Comparison of ENCODE assay signal across 8 cellular contexts in the genomic region with DNA sequence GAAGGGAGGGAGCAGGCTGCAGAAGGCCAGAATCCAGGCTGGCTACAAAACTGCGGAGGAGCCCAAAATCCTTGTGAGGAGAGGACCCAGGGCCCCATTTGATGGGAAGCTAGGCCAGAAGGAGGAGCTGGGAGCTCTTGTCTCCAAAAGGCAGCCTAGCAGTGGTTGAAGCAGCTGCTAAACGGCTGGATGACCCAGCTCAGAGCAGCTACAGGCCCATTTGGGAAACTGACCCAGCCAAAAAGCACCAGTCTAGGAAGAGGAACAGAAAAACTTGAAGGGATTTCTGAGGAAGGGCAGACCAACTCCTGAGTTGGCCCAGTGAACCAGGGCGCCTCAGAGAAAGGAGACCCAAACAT. TPM values are rescaled to one million over a fixed set of nuclear protein-coding genes. Genes with fewer than 3 reads are reported as not detected.
DNase-seq lines count a peak whose midpoint lies in the region; ATAC-seq, FAIRE-seq and TF ChIP-seq lines count a peak whose summit lies in the region.

No MANE protein-coding gene starts in this region.

- H3K4me3 ChIP-seq in gastrocnemius medialis: peak overlapping the region in 1 of 4 donors; percentile 74
- H3K4me3 ChIP-seq in aorta (ENCODE audit: low read length in 2 of 2): no peak overlapping the region

- no peaks in the 10 kb centered on the region for H3K9me3 ChIP-seq in T-helper 17 cell (ENCODE audit: control insufficient read depth, low read length, poor library complexity, severe bottlenecking)
- H3K9me3 ChIP-seq in gastrocnemius medialis: no peaks in the 10 kb centered on the region
- no peaks in the 10 kb centered on the region for H3K9me3 ChIP-seq in aorta (ENCODE audit: control insufficient read depth, low read length)

- peak overlapping the region; percentile 100 for H3K27ac Mint-ChIP-seq in T-helper 17 cell

- intact Hi-C loops in gastrocnemius medialis (cut with DNase I; ENCODE audit: low total_unique reads): loop anchor here (2.0 to 5.0 kb wide), 2 partner anchors 126 to 195 kb away; a partner anchor contains a TSS
- intact Hi-C loops in aorta (cut with DNase I): loop anchor here in 1 of 2 donors (5.0 kb wide), 1 partner anchor 70 kb away; no protein-coding TSS in a partner anchor

- H3K27ac ChIP-seq in gastrocnemius medialis (peak overlapping the region; percentile 87 to 92 (median 90)), aorta (ENCODE audit: low read depth in 1 of 2, low read length in 2 of 2) (peak overlapping the region in 1 of 2 donors; percentile 85)

- ATAC-seq in T-helper 17 cell (no peak), gastrocnemius medialis (peak in 1 of 2 donors; percentile 8), HG03175 (IDR thresholded peaks at IDR 0.05; ENCODE audit: unreplicated experiment) (no peak), aorta (ENCODE audit: low FRiP score) (no peak)

- TF ChIP-seq CTCF in GM20000 (IDR thresholded peaks at IDR 0.05; ENCODE audit: extremely low read depth, missing control alignments) (no peak), gastrocnemius medialis (IDR thresholded peaks at IDR 0.05 in 4 of 5, conservative IDR thresholded peaks at IDR 0.05 in 1 of 5) (no peak)

- H3K27me3 Mint-ChIP-seq in T-helper 17 cell: no peaks in the 10 kb centered on the region

- no peak for TF ChIP-seq POLR2A in gastrocnemius medialis (IDR thresholded peaks at IDR 0.05)

- 42 to 43% methylated on average over 3 of the region's 3 CpGs for WGBS in aorta, 2 donors

- in situ Hi-C loops in gastrocnemius medialis (cut with MboI; ENCODE audit: low sequenced_read_pairs in 4 of 4): no loop called here

- no peak for FAIRE-seq in frontal cortex (lab: Jason Lieb, UNC)

- peaks cover 15 to 19% of the 10 kb centered on the region in 2 donors for H3K4me1 ChIP-seq in gastrocnemius medialis
- no peaks in the 10 kb centered on the region for H3K4me1 ChIP-seq in aorta (ENCODE audit: control insufficient read depth in 1 of 2, insufficient read depth in 2 of 2, low read length in 2 of 2)

- peaks cover 36% of the 10 kb centered on the region for H3K4me1 Mint-ChIP-seq in T-helper 17 cell

- H3K4me3 Mint-ChIP-seq in T-helper 17 cell: peak overlapping the region; percentile 88

- no peaks in the 10 kb centered on the region for H3K27me3 ChIP-seq in gastrocnemius medialis
- no peaks in the 10 kb centered on the region for H3K27me3 ChIP-seq in aorta (ENCODE audit: control insufficient read depth in 1 of 2, insufficient read depth in 2 of 2, low read length in 1 of 2)

- H3K36me3 ChIP-seq in gastrocnemius medialis (peaks cover 0 to 4% of the 10 kb centered on the region in 2 donors), aorta (ENCODE audit: control insufficient read depth in 1 of 2, insufficient read depth in 2 of 2, low read length in 1 of 2) (no peaks in the 10 kb centered on the region)

- peaks cover 3% of the 10 kb centered on the region for H3K36me3 Mint-ChIP-seq in T-helper 17 cell (ENCODE audit: low read depth)

- DNase-seq in GM20000 (ENCODE audit: low spot score): peak; percentile 19
- DNase-seq in T-helper 17 cell: no peak
- DNase-seq in frontal cortex (ENCODE audit: low spot score in 2 of 2): peak; percentile 28 to 35
- DNase-seq in gastrocnemius medialis: no peak
- no peak for DNase-seq in NCI-H1417 treated with DMSO at 0.1 percent for 48 hours (lab: John Stamatoyannopoulos, UW)
- DNase-seq in D341Med (ENCODE audit: low spot score): no peak
- no peak for DNase-seq in aorta

RNA-seq across cellular contexts. Expression of a gene that starts 1.1 kb away (rescaled TPM):
- 10 to 100 TPM; 33.7 to 37.8 TPM for total RNA-seq in T-helper 17 cell
- 2.0 TPM for total RNA-seq in frontal cortex
- 1 to 10 TPM; 1.1 to 3.9 (median 2.5) TPM for total RNA-seq in gastrocnemius medialis
- total RNA-seq in aorta: 10 to 100 TPM; 24.0 to 25.4 TPM
- 10 to 100 TPM in 1 of 2 donors, 1 to 10 TPM in 1; 3.5 to 10.3 TPM for polyA plus RNA-seq in aorta

RNA-seq across cellular contexts. Expression of a gene that starts 38.2 kb away (rescaled TPM):
- total RNA-seq in T-helper 17 cell (10 to 100 TPM; 39.0 TPM), frontal cortex (13.9 TPM), gastrocnemius medialis (10 to 100 TPM; 19.6 to 34.9 (median 22.3) TPM), aorta (10 to 100 TPM; 26.1 to 30.3 TPM)
- 10 to 100 TPM; 23.8 to 26.3 TPM for polyA plus RNA-seq in aorta

Comparison
In these comparisons a context has a peak if more than half of its experiments do, and no peak if none do; other contexts are left out.
1. DNase-seq: peak in GM20000 (single experiment) and frontal cortex (2 of 2); none in T-helper 17 cell (0 of 3), gastrocnemius medialis (0 of 2), NCI-H1417 treated with DMSO at 0.1 percent for 48 hours (single experiment), D341Med (single experiment) and aorta (0 of 2).